Comparison of ENCODE assay signal across 21 cellular contexts in genomic region chr2:120042359-120042758, GRCh38.
"Had no signal": no experiment of that assay in that cellular context is flagged by ENCODE, and none has a peak within 500 bp of the region (broad histone marks: within the 10 kb centered on the region; RNA-seq: fewer than 3 reads in every experiment).

No MANE protein-coding gene starts in this region.

- H3K36me3 Mint-ChIP-seq: stimulated activated effector memory CD8-positive, alpha-beta T cell treated with anti-CD3 and anti-CD28 coated beads, Interleukin-12 subunit alpha, Interleukin-12 subunit beta, amount 100 ng/mL, for 72 hours had no signal

- H3K4me3 ChIP-seq: left lung, lung, smooth muscle cell, suprapubic skin, thyroid gland had no signal

- H3K27ac ChIP-seq: left lung, suprapubic skin, thyroid gland had no signal

- H3K27me3 Mint-ChIP-seq: dendritic cell treated with granulocyte-macrophage colony-stimulating factor and Interleukin-4, amounts not matched to agents 40 ng/mL and 50 ng/mL, for 4 days; type B pancreatic cell had no signal

- H3K4me1 Mint-ChIP-seq: endodermal cell; neural crest cell; stimulated activated effector memory CD8-positive, alpha-beta T cell treated with anti-CD3 and anti-CD28 coated beads, Interleukin-12 subunit alpha, Interleukin-12 subunit beta, amount 100 ng/mL, for 72 hours had no signal

- H3K4me3 Mint-ChIP-seq: dendritic cell treated with granulocyte-macrophage colony-stimulating factor and Interleukin-4, amounts not matched to agents 40 ng/mL and 50 ng/mL, for 4 days; endodermal cell; natural killer cell; neural crest cell; stimulated activated effector memory CD8-positive, alpha-beta T cell treated with anti-CD3 and anti-CD28 coated beads, Interleukin-12 subunit alpha, Interleukin-12 subunit beta, amount 100 ng/mL, for 72 hours; type B pancreatic cell had no signal

- H3K27ac Mint-ChIP-seq: dendritic cell treated with granulocyte-macrophage colony-stimulating factor and Interleukin-4, amounts not matched to agents 40 ng/mL and 50 ng/mL, for 4 days; endodermal cell; stimulated activated effector memory CD8-positive, alpha-beta T cell treated with anti-CD3 and anti-CD28 coated beads, Interleukin-12 subunit alpha, Interleukin-12 subunit beta, amount 100 ng/mL, for 72 hours; type B pancreatic cell had no signal

- H3K9me3 Mint-ChIP-seq: dendritic cell treated with granulocyte-macrophage colony-stimulating factor and Interleukin-4, amounts not matched to agents 40 ng/mL and 50 ng/mL, for 4 days; natural killer cell had no signal

- ATAC-seq: left lung; natural killer cell; stimulated activated effector memory CD8-positive, alpha-beta T cell treated with anti-CD3 and anti-CD28 coated beads, Interleukin-12 subunit alpha, Interleukin-12 subunit beta, amount 100 ng/mL, for 72 hours; stimulated activated naive CD8-positive, alpha-beta T cell treated with anti-CD3 and anti-CD28 coated beads, Interleukin-15, Interleukin-2, amounts not matched to agents 100 U/mL and 50 U/mL, for 24 hours had no signal

- H3K4me1 ChIP-seq: left lung, suprapubic skin had no signal

- DNase-seq: cerebellar nuclear complex; effector CD4-positive, alpha-beta T cell; endodermal cell; foreskin melanocyte; head of caudate nucleus; hippocampal formation; islet precursor cell; left lung; mesendoderm; natural killer cell; right cardiac atrium; stimulated activated CD4-positive, alpha-beta T cell treated with anti-CD3 and anti-CD28 coated beads, Interleukin-2, amount 100 ng/mL, for 48 hours; stimulated activated naive CD8-positive, alpha-beta T cell treated with anti-CD3 and anti-CD28 coated beads, Interleukin-15, Interleukin-2, amounts not matched to agents 100 U/mL and 50 U/mL, for 24 hours; thyroid gland had no signal

- H3K36me3 ChIP-seq: left lung had no signal

- H3K27me3 ChIP-seq: left lung, suprapubic skin, thyroid gland had no signal

- H3K9me3 ChIP-seq: thyroid gland had no signal

- H3K4me2 ChIP-seq: smooth muscle cell had no signal
